ENCODE assay signal across 20 cellular contexts in the genomic region with DNA sequence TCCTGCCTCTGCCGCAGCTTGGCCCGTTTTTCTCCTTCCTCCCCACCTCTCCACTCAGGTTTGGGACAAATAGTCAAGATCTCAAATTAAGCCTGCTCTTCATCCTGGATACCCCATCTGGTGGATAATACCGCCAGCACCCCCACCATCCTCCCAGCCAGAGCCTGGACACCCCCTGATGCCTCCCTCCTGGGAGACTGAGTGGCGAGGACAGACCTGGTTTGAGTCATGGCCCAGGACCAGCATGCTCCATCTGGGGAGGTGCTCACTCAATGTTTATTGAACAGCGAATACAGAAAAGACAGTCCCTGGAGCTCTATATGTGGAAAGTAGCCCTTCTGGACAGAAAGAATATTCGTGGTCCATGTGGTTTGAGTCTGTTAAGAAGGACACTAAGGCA. TPM values are rescaled to one million over a fixed set of nuclear protein-coding genes. Genes with fewer than 3 reads are reported as not detected.
DNase-seq lines count a peak whose midpoint lies in the region; ATAC-seq, FAIRE-seq and TF ChIP-seq lines count a peak whose summit lies in the region.
"Had no signal": no experiment of that assay in that cellular context is flagged by ENCODE, and none has a peak within 500 bp of the region (broad histone marks: within the 10 kb centered on the region; RNA-seq: fewer than 3 reads in every experiment).

No MANE protein-coding gene starts in this region.

- H3K27me3 ChIP-seq in HepG2 (ENCODE audit: control insufficient read depth in 1 of 2, insufficient read depth in 2 of 2, low read length in 2 of 2) (no peaks in the 10 kb centered on the region), right lobe of liver (no peaks in the 10 kb centered on the region), OCI-LY1 (ENCODE audit: insufficient read depth, low read length) (no peaks in the 10 kb centered on the region)
- H3K27me3 ChIP-seq: BLaER1 treated with 17β-estradiol and CSF1 and Interleukin-3, amounts not matched to agents 10 nM and 100 nM; upper lobe of right lung had no signal

- H3K27ac Mint-ChIP-seq in nephron progenitor cell, result peak overlapping the region; percentile 54

- H3K9me3 ChIP-seq in HepG2 (ENCODE audit: low read length), result no peaks in the 10 kb centered on the region
- no peaks in the 10 kb centered on the region for H3K9me3 ChIP-seq in right lobe of liver
- H3K9me3 ChIP-seq in OCI-LY1 (ENCODE audit: low read length), result no peaks in the 10 kb centered on the region
- H3K9me3 ChIP-seq: BLaER1 treated with 17β-estradiol and CSF1 and Interleukin-3, amounts not matched to agents 10 nM and 100 nM; HAP-1; mucosa of descending colon; upper lobe of right lung had no signal

- no peaks in the 10 kb centered on the region for H3K9me3 Mint-ChIP-seq in nephron progenitor cell
- H3K9me3 Mint-ChIP-seq: neural crest cell had no signal

- no peak overlapping the region for H3K9ac ChIP-seq in HepG2 (ENCODE audit: insufficient read depth, low read depth, low read length)
- H3K9ac ChIP-seq in OCI-LY1 (ENCODE audit: low read length), result peak overlapping the region; percentile 33; the same call in 1 of the 2 replicates

- H3K79me2 ChIP-seq in HepG2 (ENCODE audit: insufficient read depth, low read length) (no peaks in the 10 kb centered on the region), OCI-LY1 (ENCODE audit: insufficient read depth, low read length) (no peaks in the 10 kb centered on the region)

- in situ Hi-C loops in HepG2 (cut with HindIII; ENCODE audit: extremely low pct_ligation_motif_present, low pct_unique_long_range_greater_than_20kb), result no loop called here

- POLR2A ChIA-PET in HepG2 (lab: Yijun Ruan, JAX), result interaction anchor here (0.8 to 1.5 kb wide), 2 partner anchors 58 to 67 kb away, joined by 3 to 6 read pairs; no protein-coding TSS in a partner anchor

- no peak overlapping the region for H2AFZ ChIP-seq in HepG2 (ENCODE audit: low read length)
- H2AFZ ChIP-seq in OCI-LY1 (ENCODE audit: low read length), result no peak overlapping the region

- peaks cover 6% of the 10 kb centered on the region for H3K4me1 Mint-ChIP-seq in nephron progenitor cell
- H3K4me1 Mint-ChIP-seq: neural crest cell had no signal

- TF ChIP-seq EP300 in HepG2 (IDR thresholded peaks at IDR 0.05; ENCODE audit: low read depth in 2 of 2, low read length in 2 of 2), result no peak
- no peak for TF ChIP-seq EP300 in HepG2 (CRISPR knock-in tag; IDR thresholded peaks at IDR 0.05; ENCODE audit: borderline replicate concordance)

- no peak for FAIRE-seq in HepG2 (lab: Jason Lieb, UNC)
- FAIRE-seq: endothelial cell of umbilical vein, kidney had no signal

- ATAC-seq in HepG2 (no peak), right lobe of liver (no peak), GM21526 (IDR thresholded peaks at IDR 0.05; ENCODE audit: low FRiP score, unreplicated experiment) (no peak)
- ATAC-seq: mucosa of descending colon had no signal

- CTCF ChIA-PET in HepG2 (lab: Yijun Ruan, JAX; ENCODE audit: low intra/inter-chr PET ratio, low total read pairs), result no interaction called here

- TF ChIP-seq RAD21 in HepG2 (CRISPR knock-in tag; IDR thresholded peaks at IDR 0.05), result no peak

- no peaks in the 10 kb centered on the region for H3K27me3 Mint-ChIP-seq in nephron progenitor cell (ENCODE audit: low read depth, poor library complexity)

- 96% methylated on average over 5 of the region's 6 CpGs for WGBS in HepG2 (ENCODE audit: low lambda C conversion rate)
- 83% methylated on average over 5 of the region's 6 CpGs for WGBS in right lobe of liver (ENCODE audit: insufficient coverage, low coverage, low lambda C conversion rate, missing lambda C conversion rate)

- no TSS peak for BruUV-seq in HepG2 (replicated peaks; lab: Mats Ljungman, UMichigan)

- H3K36me3 Mint-ChIP-seq in nephron progenitor cell (ENCODE audit: low read depth), result peaks cover 46% of the 10 kb centered on the region

- H3K4me2 ChIP-seq in HepG2 (ENCODE audit: low read depth, low read length) (no peak overlapping the region), OCI-LY1 (ENCODE audit: low read length) (peak overlapping the region; percentile 4; the same call in 1 of the 2 replicates)
- H3K4me2 ChIP-seq: BLaER1 treated with 17β-estradiol and CSF1 and Interleukin-3, amounts not matched to agents 10 nM and 100 nM had no signal

- H3K9me2 ChIP-seq in OCI-LY1 (ENCODE audit: low read depth, low read length), result no peaks in the 10 kb centered on the region

- peaks cover 19 to 53% of the 10 kb centered on the region in 2 experiments; a peak in 4 of 5 replicates for H3K36me3 ChIP-seq in HepG2 (replicated peaks in 1 of 2; ENCODE audit: control insufficient read depth in 1 of 2, insufficient read depth in 2 of 2, low read length in 2 of 2)
- H3K36me3 ChIP-seq in right lobe of liver, result peaks cover 0 to 53% (median 20%) of the 10 kb centered on the region in 4 donors
- peaks cover 73% of the 10 kb centered on the region for H3K36me3 ChIP-seq in OCI-LY1 (ENCODE audit: insufficient read depth, low read length)

- TF ChIP-seq CTCF in HepG2 (CRISPR knock-in tag; IDR thresholded peaks at IDR 0.05), result no peak
- no peak for TF ChIP-seq CTCF in right lobe of liver (IDR thresholded peaks at IDR 0.05)
- no peak for TF ChIP-seq CTCF in OCI-LY1 (IDR thresholded peaks at IDR 0.05; ENCODE audit: low read length)
- no peak for TF ChIP-seq CTCF in nephron progenitor cell (IDR thresholded peaks at IDR 0.05)

- TF ChIP-seq POLR2A in HepG2 (IDR thresholded peaks at IDR 0.05; ENCODE audit: insufficient read depth in 1 of 2, low read depth in 2 of 2, low read length in 2 of 2) (peak in 1 of 2 experiments; percentile 11; a peak in 1 of 4 replicates), right lobe of liver (IDR thresholded peaks at IDR 0.05) (no peak)

- H3K27ac ChIP-seq in HepG2 (ENCODE audit: extremely low read length, insufficient read depth, low read length), result no peak overlapping the region
- no peak overlapping the region for H3K27ac ChIP-seq in right lobe of liver
- H3K27ac ChIP-seq in OCI-LY1 (ENCODE audit: low read depth, low read length, poor library complexity, severe bottlenecking), result peak overlapping the region; percentile 60
- H3K27ac ChIP-seq: upper lobe of right lung had no signal

- intact Hi-C loops in HepG2 (cut with micrococcal nuclease; ENCODE audit: unreplicated experiment), result no loop called here
- intact Hi-C loops in right lobe of liver (cut with DNase I), result loop anchor here (10.0 kb wide), 3 partner anchors 53 to 253 kb away; no protein-coding TSS in a partner anchor

- H3K4me3 ChIP-seq in HepG2 (replicated peaks in 1 of 3; ENCODE audit: insufficient read depth in 1 of 3, low read depth in 2 of 3, low read length in 3 of 3) (no peak overlapping the region), right lobe of liver (no peak overlapping the region), OCI-LY1 (ENCODE audit: low read depth, low read length, poor library complexity, severe bottlenecking) (no peak overlapping the region)
- H3K4me3 ChIP-seq: BLaER1 treated with 17β-estradiol and CSF1 and Interleukin-3, amounts not matched to agents 10 nM and 100 nM; HAP-1; mucosa of descending colon; upper lobe of right lung had no signal

- H3K4me1 ChIP-seq in HepG2 (ENCODE audit: insufficient read depth, low read length) (peaks cover 13% of the 10 kb centered on the region), right lobe of liver (peaks cover 0 to 13% (median 0%) of the 10 kb centered on the region in 4 donors), OCI-LY1 (ENCODE audit: insufficient read depth, low read length, severe bottlenecking) (peaks cover 20% of the 10 kb centered on the region)
- H3K4me1 ChIP-seq: HAP-1 had no signal

- no peak overlapping the region for H3K4me3 Mint-ChIP-seq in nephron progenitor cell
- H3K4me3 Mint-ChIP-seq: neural crest cell had no signal

- H3F3A ChIP-seq in OCI-LY1 (ENCODE audit: insufficient read depth, low read length), result no peaks in the 10 kb centered on the region

- H4K20me1 ChIP-seq in HepG2 (ENCODE audit: insufficient read depth, low read length), result peaks cover 4% of the 10 kb centered on the region; the same call in 1 of the 2 replicates
- no peaks in the 10 kb centered on the region for H4K20me1 ChIP-seq in OCI-LY1 (ENCODE audit: insufficient read depth, low read length)

- DNase-seq in HepG2 (ENCODE audit: low spot score) (no peak), right lobe of liver (no peak), nephron progenitor cell (no peak), NCI-H446 treated with DMSO at 0.1 percent for 48 hours (lab: John Stamatoyannopoulos, UW) (no peak), NCI-H2196 treated with DMSO at 0.1 percent for 48 hours (lab: John Stamatoyannopoulos, UW; ENCODE audit: unreplicated experiment) (no peak)
- DNase-seq: activated CD4-positive, alpha-beta T cell treated with anti-CD3 and anti-CD28 coated beads for 1 hour; DMS79 treated with DMSO at 0.1 percent for 48 hours; kidney; mucosa of descending colon; NCI-H1092 treated with DMSO at 0.1 percent for 48 hours; NCI-H2029; NCI-H2227 treated with DMSO at 0.1 percent for 48 hours; RPMI8226; upper lobe of right lung had no signal

RNA-seq across cellular contexts. Expression of a gene that starts 23.3 kb away (rescaled TPM):
- total RNA-seq in HepG2 (2016; rRNA removed; fragmentation: Illumina TruSeq; extraction: Trizol), result 145 and 265 TPM in 2 replicates
- total RNA-seq in HepG2 (2016; cell fraction: cytosol; rRNA removed; fragmentation: Illumina TruSeq; extraction: Trizol; ENCODE audit: low read depth), result 38.3 and 41.8 TPM in 2 replicates
- total RNA-seq in HepG2 (2016; cell fraction: insoluble cytoplasmic fraction; rRNA removed; fragmentation: Illumina TruSeq; extraction: Trizol), result 147 and 263 TPM in 2 replicates
- 76.7 and 76.8 TPM in 2 replicates for total RNA-seq in HepG2 (2016; cell fraction: membrane; rRNA removed; fragmentation: Illumina TruSeq; extraction: Trizol)
- 192 and 212 TPM in 2 replicates for total RNA-seq in HepG2 (2016; cell fraction: nucleus; rRNA removed; fragmentation: Illumina TruSeq; extraction: Trizol)
- 653 and 707 TPM in 2 replicates for polyA plus RNA-seq in HepG2 (2011; rRNA removed)
- polyA plus RNA-seq in HepG2 (2011; cell fraction: cytosol; rRNA removed), result 619 and 690 TPM in 2 replicates
- polyA plus RNA-seq in HepG2 (2011; cell fraction: nucleus; rRNA removed), result 438 and 468 TPM in 2 replicates
- polyA plus RNA-seq in HepG2 (2012), result 370 and 429 TPM in 2 replicates
- 85.5 and 99.3 TPM in 2 replicates for polyA plus RNA-seq in HepG2 (2016; cell fraction: cytosol; fragmentation: Illumina TruSeq; extraction: Trizol; ENCODE audit: low read depth)
- 143 and 146 TPM in 2 replicates for polyA plus RNA-seq in HepG2 (2016; cell fraction: insoluble cytoplasmic fraction; fragmentation: Illumina TruSeq; extraction: Trizol; ENCODE audit: low read depth)
- polyA plus RNA-seq in HepG2 (2016; cell fraction: membrane; fragmentation: Illumina TruSeq; extraction: Trizol; ENCODE audit: low read depth), result 90.8 and 95.9 TPM in 2 replicates
- 337 and 346 TPM in 2 replicates for polyA plus RNA-seq in HepG2 (2016; cell fraction: nucleus; fragmentation: Illumina TruSeq; extraction: Trizol; ENCODE audit: insufficient read depth, low read depth)
- polyA minus RNA-seq in HepG2 (2011; rRNA and poly(A)+ RNA removed; ENCODE audit: low replicate concordance), result 0.44 and 261 TPM in 2 replicates
- polyA minus RNA-seq in HepG2 (2011; cell fraction: cytosol; rRNA and poly(A)+ RNA removed), result 172 and 190 TPM in 2 replicates
- polyA minus RNA-seq in HepG2 (2011; cell fraction: nucleus; rRNA and poly(A)+ RNA removed), result 126 and 165 TPM in 2 replicates
- 100 to 1,000 TPM in 2 of 6 experiments, 10 to 100 TPM in 4; 32.0 to 183 (median 98.1) TPM for total RNA-seq in right lobe of liver

RNA-seq across cellular contexts. Expression of a gene that starts 48.8 kb away (rescaled TPM):
- total RNA-seq in HepG2 (2016; rRNA removed; fragmentation: Illumina TruSeq; extraction: Trizol) (218 and 361 TPM in 2 replicates), right lobe of liver (100 to 1,000 TPM in 4 of 6 experiments, 10 to 100 TPM in 2; 86.9 to 126 (median 115) TPM)
- total RNA-seq in HepG2 (2016; cell fraction: cytosol; rRNA removed; fragmentation: Illumina TruSeq; extraction: Trizol; ENCODE audit: low read depth), result 66.4 and 72.5 TPM in 2 replicates
- 223 and 347 TPM in 2 replicates for total RNA-seq in HepG2 (2016; cell fraction: insoluble cytoplasmic fraction; rRNA removed; fragmentation: Illumina TruSeq; extraction: Trizol)
- 116 and 131 TPM in 2 replicates for total RNA-seq in HepG2 (2016; cell fraction: membrane; rRNA removed; fragmentation: Illumina TruSeq; extraction: Trizol)
- total RNA-seq in HepG2 (2016; cell fraction: nucleus; rRNA removed; fragmentation: Illumina TruSeq; extraction: Trizol), result 154 and 168 TPM in 2 replicates
- 182 and 219 TPM in 2 replicates for polyA plus RNA-seq in HepG2 (2011; rRNA removed)
- 86.8 and 139 TPM in 2 replicates for polyA plus RNA-seq in HepG2 (2011; cell fraction: cytosol; rRNA removed)
- 33.5 and 47.3 TPM in 2 replicates for polyA plus RNA-seq in HepG2 (2011; cell fraction: nucleus; rRNA removed)
- 278 and 287 TPM in 2 replicates for polyA plus RNA-seq in HepG2 (2012)
- polyA plus RNA-seq in HepG2 (2016; cell fraction: cytosol; fragmentation: Illumina TruSeq; extraction: Trizol; ENCODE audit: low read depth), result 106 and 118 TPM in 2 replicates
- polyA plus RNA-seq in HepG2 (2016; cell fraction: insoluble cytoplasmic fraction; fragmentation: Illumina TruSeq; extraction: Trizol; ENCODE audit: low read depth), result 520 and 546 TPM in 2 replicates
- 179 and 180 TPM in 2 replicates for polyA plus RNA-seq in HepG2 (2016; cell fraction: membrane; fragmentation: Illumina TruSeq; extraction: Trizol; ENCODE audit: low read depth)
- 220 and 225 TPM in 2 replicates for polyA plus RNA-seq in HepG2 (2016; cell fraction: nucleus; fragmentation: Illumina TruSeq; extraction: Trizol; ENCODE audit: insufficient read depth, low read depth)
- polyA minus RNA-seq in HepG2 (2011; rRNA and poly(A)+ RNA removed; ENCODE audit: low replicate concordance), result 31.6 and 63.1 TPM in 2 replicates
- 79.8 and 80.8 TPM in 2 replicates for polyA minus RNA-seq in HepG2 (2011; cell fraction: cytosol; rRNA and poly(A)+ RNA removed)
- polyA minus RNA-seq in HepG2 (2011; cell fraction: nucleus; rRNA and poly(A)+ RNA removed), result 155 and 159 TPM in 2 replicates
